In genomic region chrX:118755633-118756032, GRCh38 we compare ENCODE assay signal across 18 cellular contexts.
"Had no signal": no experiment of that assay in that cellular context is flagged by ENCODE, and none has a peak within 500 bp of the region (broad histone marks: within the 10 kb centered on the region; RNA-seq: fewer than 3 reads in every experiment).

No MANE protein-coding gene starts in this region.

- H3K9me3 ChIP-seq: esophagus squamous epithelium, gastroesophageal sphincter, mucosa of descending colon, stomach, testis had no signal

- ATAC-seq: activated T-cell treated with anti-CD3 and anti-CD28 coated beads, Interleukin-2, amount 50 U/mL, for 72 hours; mucosa of descending colon; stimulated activated effector memory CD8-positive, alpha-beta T cell treated with anti-CD3 and anti-CD28 coated beads, Interleukin-12 subunit alpha, Interleukin-12 subunit beta, amount 100 ng/mL, for 72 hours had no signal

- H3K4me1 ChIP-seq: esophagus squamous epithelium, testis had no signal

- H3K27me3 ChIP-seq: esophagus squamous epithelium, gastroesophageal sphincter, stomach, testis had no signal

- DNase-seq: activated CD4-positive, alpha-beta T cell treated with anti-CD3 and anti-CD28 coated beads for 1 hour; activated CD4-positive, alpha-beta T cell treated with anti-CD3 and anti-CD28 coated beads, Interleukin-2, amount 50 U/mL, for 4 hours; activated effector memory CD4-positive, alpha-beta T cell treated with anti-CD3 and anti-CD28 coated beads, Interleukin-2, amount 50 U/mL, for 16 hours; activated T-cell treated with anti-CD3 and anti-CD28 coated beads, Interleukin-2, amount 50 U/mL, for 72 hours; effector CD8-positive, alpha-beta T cell; esophagus squamous epithelium; mesenchymal stem cell; mucosa of descending colon; naive B cell; small intestine; stimulated activated CD4-positive, alpha-beta T cell treated with anti-CD3 and anti-CD28 coated beads, Interleukin-15, amount 100 ng/mL, for 24 hours; stimulated activated CD4-positive, alpha-beta T cell treated with anti-CD3 and anti-CD28 coated beads, Interleukin-4, amount 100 ng/mL, for 1 hour; stomach; T-helper 2 cell; testis had no signal

- H3K27ac ChIP-seq: esophagus squamous epithelium, stomach, testis, VCaP had no signal

- H3K4me3 ChIP-seq: esophagus squamous epithelium, gastroesophageal sphincter, mucosa of descending colon, stomach, testis had no signal
